9 cellular contexts compared by ENCODE assay signal in the genomic region with DNA sequence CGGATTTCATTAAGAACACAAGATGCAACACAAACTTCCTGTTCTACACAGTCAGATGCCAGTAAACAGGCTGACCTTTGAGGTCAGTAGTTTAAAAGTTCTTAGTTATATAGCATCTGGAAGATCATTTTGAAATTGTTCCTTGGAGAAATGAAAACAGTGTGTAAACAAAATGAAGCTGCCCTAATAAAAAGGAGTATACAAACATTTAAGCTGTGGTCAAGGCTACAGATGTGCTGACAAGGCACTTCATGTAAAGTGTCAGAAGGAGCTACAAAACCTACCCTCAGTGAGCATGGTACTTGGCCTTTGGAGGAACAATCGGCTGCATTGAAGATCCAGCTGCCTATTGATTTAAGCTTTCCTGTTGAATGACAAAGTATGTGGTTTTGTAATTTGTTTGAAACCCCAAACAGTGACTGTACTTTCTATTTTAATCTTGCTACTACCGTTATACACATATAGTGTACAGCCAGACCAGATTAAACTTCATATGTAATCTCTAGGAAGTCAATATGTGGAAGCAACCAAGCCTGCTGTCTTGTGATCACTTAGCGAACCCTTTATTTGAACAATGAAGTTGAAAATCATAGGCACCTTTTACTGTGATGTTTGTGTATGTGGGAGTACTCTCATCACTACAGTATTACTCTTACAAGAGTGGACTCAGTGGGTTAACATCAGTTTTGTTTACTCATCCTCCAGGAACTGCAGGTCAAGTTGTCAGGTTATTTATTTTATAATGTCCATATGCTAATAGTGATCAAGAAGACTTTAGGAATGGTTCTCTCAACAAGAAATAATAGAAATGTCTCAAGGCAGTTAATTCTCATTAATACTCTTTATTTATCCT. TPM values are rescaled to one million over a fixed set of nuclear protein-coding genes. Genes with fewer than 3 reads are reported as not detected.
DNase-seq lines count a peak whose midpoint lies in the region; ATAC-seq, FAIRE-seq and TF ChIP-seq lines count a peak whose summit lies in the region.
"Had no signal": no experiment of that assay in that cellular context is flagged by ENCODE, and none has a peak within 500 bp of the region (broad histone marks: within the 10 kb centered on the region; RNA-seq: fewer than 3 reads in every experiment).

No MANE protein-coding gene starts in this region.

- no peak for TF ChIP-seq CTCF in GM12865 (IDR thresholded peaks at IDR 0.05; ENCODE audit: insufficient read depth, low read depth, low read length, missing control alignments)

- POLR2A ChIA-PET in activated naive CD8-positive, alpha-beta T cell treated with anti-CD3 and anti-CD28 coated beads, Interleukin-2, amount 10 ng/mL, durations not matched to agents 7 days and 5 days (lab: Charles Lee), result interaction anchor here (0.9 to 4.1 kb wide), 2 partner anchors 10 to 13 kb away, joined by 6 to 45 read pairs; partner anchors contain the start of gene PTGER2

- peaks cover 62% of the 10 kb centered on the region for H3K4me1 Mint-ChIP-seq in activated naive CD8-positive, alpha-beta T cell treated with anti-CD3 and anti-CD28 coated beads, Interleukin-2, amount 10 ng/mL, durations not matched to agents 7 days and 5 days
- peaks cover 55 to 85% of the 10 kb centered on the region in 2 donors for H3K4me1 Mint-ChIP-seq in natural killer cell treated with Interleukin-12 subunit alpha and Interleukin-12 subunit beta and Interleukin-15 and Interleukin-18, amount 100 ng/mL, for 72 hours (ENCODE audit: low read depth in 2 of 2)

- FAIRE-seq in RCC 7860 (lab: Jason Lieb, UNC), result no peak

- no peak overlapping the region for H3K4me3 ChIP-seq in GM12865 (ENCODE audit: low read depth, low read length)

- H3K27ac ChIP-seq in KOPT-K1 (ENCODE audit: low read depth, low read length, poor library complexity, severe bottlenecking) (peak overlapping the region; percentile 32), substantia nigra (ENCODE audit: low read depth, low read length, poor library complexity, severe bottlenecking) (no peak overlapping the region)

- DNase-seq in GM12865 (ENCODE audit: low read depth), result peak; percentile 32
- no peak for DNase-seq in activated naive CD8-positive, alpha-beta T cell treated with anti-CD3 and anti-CD28 coated beads, Interleukin-2, amount 10 ng/mL, durations not matched to agents 7 days and 5 days
- DNase-seq in natural killer cell treated with Interleukin-12 subunit alpha and Interleukin-12 subunit beta and Interleukin-15 and Interleukin-18, amount 100 ng/mL, for 72 hours (ENCODE audit: low spot score), result no peak
- DNase-seq in globus pallidus (ENCODE audit: low spot score), result no peak
- no peak for DNase-seq in substantia nigra (lab: John Stamatoyannopoulos, UW)
- no peak for DNase-seq in RCC 7860 (ENCODE audit: low spot score)
- DNase-seq: activated CD4-positive, alpha-beta T cell treated with anti-CD3 and anti-CD28 coated beads for 48 hours had no signal

- no peak for ATAC-seq in activated naive CD8-positive, alpha-beta T cell treated with anti-CD3 and anti-CD28 coated beads, Interleukin-2, amount 10 ng/mL, durations not matched to agents 7 days and 5 days (ENCODE audit: low read depth)
- ATAC-seq in natural killer cell treated with Interleukin-12 subunit alpha and Interleukin-12 subunit beta and Interleukin-15 and Interleukin-18, amount 100 ng/mL, for 72 hours, result peak; percentile 69 to 73

- H3K9me3 Mint-ChIP-seq in activated naive CD8-positive, alpha-beta T cell treated with anti-CD3 and anti-CD28 coated beads, Interleukin-2, amount 10 ng/mL, durations not matched to agents 7 days and 5 days, result peaks cover 6% of the 10 kb centered on the region
- no peaks in the 10 kb centered on the region for H3K9me3 Mint-ChIP-seq in natural killer cell treated with Interleukin-12 subunit alpha and Interleukin-12 subunit beta and Interleukin-15 and Interleukin-18, amount 100 ng/mL, for 72 hours

- no peaks in the 10 kb centered on the region for H3K36me3 ChIP-seq in KOPT-K1 (ENCODE audit: insufficient read depth, low read length)

- H3K4me3 Mint-ChIP-seq in activated naive CD8-positive, alpha-beta T cell treated with anti-CD3 and anti-CD28 coated beads, Interleukin-2, amount 10 ng/mL, durations not matched to agents 7 days and 5 days, result peak overlapping the region; percentile 49
- peak overlapping the region; percentile 87 for H3K4me3 Mint-ChIP-seq in natural killer cell treated with Interleukin-12 subunit alpha and Interleukin-12 subunit beta and Interleukin-15 and Interleukin-18, amount 100 ng/mL, for 72 hours
- H3K4me3 Mint-ChIP-seq: memory B cell had no signal

- peak overlapping the region; percentile 65 for H3K27ac Mint-ChIP-seq in activated naive CD8-positive, alpha-beta T cell treated with anti-CD3 and anti-CD28 coated beads, Interleukin-2, amount 10 ng/mL, durations not matched to agents 7 days and 5 days
- peak overlapping the region; percentile 98 for H3K27ac Mint-ChIP-seq in natural killer cell treated with Interleukin-12 subunit alpha and Interleukin-12 subunit beta and Interleukin-15 and Interleukin-18, amount 100 ng/mL, for 72 hours
- H3K27ac Mint-ChIP-seq: memory B cell had no signal

- H3K9me3 ChIP-seq in KOPT-K1 (ENCODE audit: insufficient read depth, low read length, poor library complexity, severe bottlenecking), result peaks cover 18% of the 10 kb centered on the region

- peaks cover 76% of the 10 kb centered on the region for H3K36me3 Mint-ChIP-seq in activated naive CD8-positive, alpha-beta T cell treated with anti-CD3 and anti-CD28 coated beads, Interleukin-2, amount 10 ng/mL, durations not matched to agents 7 days and 5 days
- peaks cover 65% of the 10 kb centered on the region for H3K36me3 Mint-ChIP-seq in natural killer cell treated with Interleukin-12 subunit alpha and Interleukin-12 subunit beta and Interleukin-15 and Interleukin-18, amount 100 ng/mL, for 72 hours
- H3K36me3 Mint-ChIP-seq: memory B cell had no signal

- no peaks in the 10 kb centered on the region for H3K27me3 Mint-ChIP-seq in activated naive CD8-positive, alpha-beta T cell treated with anti-CD3 and anti-CD28 coated beads, Interleukin-2, amount 10 ng/mL, durations not matched to agents 7 days and 5 days
- H3K27me3 Mint-ChIP-seq in natural killer cell treated with Interleukin-12 subunit alpha and Interleukin-12 subunit beta and Interleukin-15 and Interleukin-18, amount 100 ng/mL, for 72 hours, result no peaks in the 10 kb centered on the region

RNA-seq across cellular contexts. Expression of gene PTGER2, which starts 13.5 kb away (rescaled TPM):
- 100 to 1,000 TPM; 115 to 119 TPM for total RNA-seq in activated naive CD8-positive, alpha-beta T cell treated with anti-CD3 and anti-CD28 coated beads, Interleukin-2, amount 10 ng/mL, durations not matched to agents 7 days and 5 days
- 10 to 100 TPM; 94.5 to 96.0 TPM for total RNA-seq in natural killer cell treated with Interleukin-12 subunit alpha and Interleukin-12 subunit beta and Interleukin-15 and Interleukin-18, amount 100 ng/mL, for 72 hours
